In genomic region chr11:46063138-46063537, GRCh38 we compare ENCODE assay signal across 19 cellular contexts. TPM values are rescaled to one million over a fixed set of nuclear protein-coding genes. Genes with fewer than 3 reads are reported as not detected.
DNase-seq lines count a peak whose midpoint lies in the region; ATAC-seq, FAIRE-seq and TF ChIP-seq lines count a peak whose summit lies in the region.
"Had no signal": no experiment of that assay in that cellular context is flagged by ENCODE, and none has a peak within 500 bp of the region (broad histone marks: within the 10 kb centered on the region; RNA-seq: fewer than 3 reads in every experiment).

No MANE protein-coding gene starts in this region.

- no peak for TF ChIP-seq POLR2A in gastrocnemius medialis (IDR thresholded peaks at IDR 0.05)
- no peak for TF ChIP-seq POLR2A in GM18505 (IDR thresholded peaks at IDR 0.05; ENCODE audit: borderline replicate concordance, extremely low read depth, insufficient read depth, insufficient read length)

- intact Hi-C loops in Right ventricle myocardium inferior (cut with DNase I): no loop called here
- intact Hi-C loops in cardiac septum (cut with DNase I): no loop called here
- intact Hi-C loops in heart right ventricle (cut with DNase I): no loop called here
- intact Hi-C loops in gastrocnemius medialis (cut with DNase I; ENCODE audit: low total_unique reads): no loop called here

- 70 to 79% methylated on average over 3 of the region's 3 CpGs for WGBS in heart right ventricle, 2 donors

- FAIRE-seq in GM19239 (lab: Jason Lieb, UNC): peak; percentile 26
- FAIRE-seq: GM12878, H54 had no signal

- no peaks in the 10 kb centered on the region for H3K9me3 ChIP-seq in heart right ventricle
- no peaks in the 10 kb centered on the region for H3K9me3 ChIP-seq in gastrocnemius medialis

- no peak for TF ChIP-seq CTCF in heart right ventricle (IDR thresholded peaks at IDR 0.05)
- TF ChIP-seq CTCF in gastrocnemius medialis (IDR thresholded peaks at IDR 0.05 in 4 of 5, conservative IDR thresholded peaks at IDR 0.05 in 1 of 5): no peak

- H3K4me1 ChIP-seq in heart right ventricle: peaks cover 0 to 16% (median 0%) of the 10 kb centered on the region in 9 donors
- H3K4me1 ChIP-seq in gastrocnemius medialis: peaks cover 0 to 12% of the 10 kb centered on the region in 2 donors

- in situ Hi-C loops in gastrocnemius medialis (cut with MboI; ENCODE audit: low sequenced_read_pairs in 4 of 4): no loop called here

- ATAC-seq in Right ventricle myocardium inferior (peak; percentile 31), heart right ventricle (peak in 6 of 8 donors; percentile 45 to 75 (median 55)), gastrocnemius medialis (peak; percentile 73 to 88), GM18505 (IDR thresholded peaks at IDR 0.05; ENCODE audit: unreplicated experiment) (no peak)
- ATAC-seq: CD8-positive, alpha-beta T cell; GM12878; GM23338 had no signal

- H3K27me3 ChIP-seq in heart right ventricle (no peaks in the 10 kb centered on the region), gastrocnemius medialis (no peaks in the 10 kb centered on the region)
- H3K27me3 ChIP-seq: BLaER1 treated with 17β-estradiol and CSF1 and Interleukin-3, amounts not matched to agents 10 nM and 100 nM had no signal

- H3K27ac ChIP-seq in heart right ventricle: no peak overlapping the region
- H3K27ac ChIP-seq in gastrocnemius medialis: no peak overlapping the region
- H3K27ac ChIP-seq: BLaER1 treated with 17β-estradiol and CSF1 and Interleukin-3, amounts not matched to agents 10 nM and 100 nM; HL-60 had no signal

- H3K36me3 ChIP-seq in heart right ventricle (peaks cover 0 to 44% (median 0%) of the 10 kb centered on the region in 9 donors), gastrocnemius medialis (no peaks in the 10 kb centered on the region)

- H3K4me3 ChIP-seq in heart right ventricle (no peak overlapping the region), gastrocnemius medialis (no peak overlapping the region)
- H3K4me3 ChIP-seq: BLaER1 treated with 17β-estradiol and CSF1 and Interleukin-3, amounts not matched to agents 10 nM and 100 nM; GM12878; GM23338 had no signal

- DNase-seq in Right ventricle myocardium inferior (ENCODE audit: missing footprints) (no peak), cardiac septum (ENCODE audit: low spot score) (no peak), GM19239 (ENCODE audit: insufficient read length, low spot score) (no peak), heart right ventricle (no peak), gastrocnemius medialis (no peak), SIG-M5 (lab: John Stamatoyannopoulos, UW) (no peak)
- DNase-seq: Calu3; CD8-positive, alpha-beta T cell; DMS 273 treated with DMSO at 0.1 percent for 48 hours; DMS53; DND-41; EL; HCEC 1CT had no signal

RNA-seq across cellular contexts. Expression of gene PHF21A, which starts 58.1 kb away (rescaled TPM):
- total RNA-seq in Right ventricle myocardium inferior (35.4 TPM), cardiac septum (43.8 TPM), heart right ventricle (10 to 100 TPM; 25.7 to 48.0 (median 38.1) TPM), gastrocnemius medialis (10 to 100 TPM in 3 of 4 donors, 1 to 10 TPM in 1; 9.8 to 20.2 (median 15.4) TPM)
- 10 to 100 TPM in 1 of 2 donors, 1 to 10 TPM in 1; 9.6 to 18.2 TPM for polyA plus RNA-seq in heart right ventricle
